Comparison of ENCODE assay signal across 2 cellular contexts in genomic region chr20:50038574-50038991, GRCh38.
TF ChIP-seq lines count a peak whose summit lies in the region.

No MANE protein-coding gene starts in this region.

TF ChIP-seq in HepG2, 621 proteins besides CTCF, POLR2A, EP300 and RAD21 (continues in another document):
- TF ChIP-seq SP1 (IDR thresholded peaks at IDR 0.05) (no peak), SP1 (CRISPR knock-in tag; IDR thresholded peaks at IDR 0.05) (no peak), TBX3 (IDR thresholded peaks at IDR 0.05; ENCODE audit: borderline replicate concordance) (no peak), ATF3 (CRISPR knock-in tag; IDR thresholded peaks at IDR 0.05) (no peak), ZNF510 (CRISPR knock-in tag; IDR thresholded peaks at IDR 0.05; ENCODE audit: low read depth) (no peak), HIVEP1 (CRISPR knock-in tag; IDR thresholded peaks at IDR 0.05) (no peak), ZNF235 (CRISPR knock-in tag; IDR thresholded peaks at IDR 0.05; ENCODE audit: borderline replicate concordance) (no peak), ZHX1 (CRISPR knock-in tag; IDR thresholded peaks at IDR 0.05; ENCODE audit: low read depth) (no peak), ZNF746 (CRISPR knock-in tag; IDR thresholded peaks at IDR 0.05) (no peak), ZNF780A (CRISPR knock-in tag; IDR thresholded peaks at IDR 0.05) (no peak), ATF4 (CRISPR knock-in tag; IDR thresholded peaks at IDR 0.05) (no peak)
- TF ChIP-seq, protein P1, sequence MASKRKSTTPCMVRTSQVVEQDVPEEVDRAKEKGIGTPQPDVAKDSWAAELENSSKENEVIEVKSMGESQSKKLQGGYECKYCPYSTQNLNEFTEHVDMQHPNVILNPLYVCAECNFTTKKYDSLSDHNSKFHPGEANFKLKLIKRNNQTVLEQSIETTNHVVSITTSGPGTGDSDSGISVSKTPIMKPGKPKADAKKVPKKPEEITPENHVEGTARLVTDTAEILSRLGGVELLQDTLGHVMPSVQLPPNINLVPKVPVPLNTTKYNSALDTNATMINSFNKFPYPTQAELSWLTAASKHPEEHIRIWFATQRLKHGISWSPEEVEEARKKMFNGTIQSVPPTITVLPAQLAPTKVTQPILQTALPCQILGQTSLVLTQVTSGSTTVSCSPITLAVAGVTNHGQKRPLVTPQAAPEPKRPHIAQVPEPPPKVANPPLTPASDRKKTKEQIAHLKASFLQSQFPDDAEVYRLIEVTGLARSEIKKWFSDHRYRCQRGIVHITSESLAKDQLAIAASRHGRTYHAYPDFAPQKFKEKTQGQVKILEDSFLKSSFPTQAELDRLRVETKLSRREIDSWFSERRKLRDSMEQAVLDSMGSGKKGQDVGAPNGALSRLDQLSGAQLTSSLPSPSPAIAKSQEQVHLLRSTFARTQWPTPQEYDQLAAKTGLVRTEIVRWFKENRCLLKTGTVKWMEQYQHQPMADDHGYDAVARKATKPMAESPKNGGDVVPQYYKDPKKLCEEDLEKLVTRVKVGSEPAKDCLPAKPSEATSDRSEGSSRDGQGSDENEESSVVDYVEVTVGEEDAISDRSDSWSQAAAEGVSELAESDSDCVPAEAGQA (IDR thresholded peaks at IDR 0.05; ENCODE audit: low read depth) = no peak
- TF ChIP-seq, protein P1 (CRISPR knock-in tag; IDR thresholded peaks at IDR 0.05; ENCODE audit: borderline replicate concordance) = no peak

TF ChIP-seq in H1, 55 proteins besides CTCF, POLR2A, EP300 and RAD21:
- no peak for TF ChIP-seq HDAC2 (IDR thresholded peaks at IDR 0.05; ENCODE audit: borderline replicate concordance in 1 of 2, low read depth in 2 of 2, low read length in 2 of 2)
- no peak for TF ChIP-seq EGR1 (IDR thresholded peaks at IDR 0.05; ENCODE audit: borderline replicate concordance, low read depth, low read length)
- TF ChIP-seq BRCA1 (IDR thresholded peaks at IDR 0.05; ENCODE audit: low read depth, low read length) = no peak
- TF ChIP-seq HDAC6 (IDR thresholded peaks at IDR 0.05; ENCODE audit: low read depth, low read length) = no peak
- no peak for TF ChIP-seq MAFK (IDR thresholded peaks at IDR 0.05; ENCODE audit: low read depth, low read length)
- no peak for TF ChIP-seq TEAD4 (IDR thresholded peaks at IDR 0.05; ENCODE audit: low read depth, low read length)
- TF ChIP-seq, protein P2, sequence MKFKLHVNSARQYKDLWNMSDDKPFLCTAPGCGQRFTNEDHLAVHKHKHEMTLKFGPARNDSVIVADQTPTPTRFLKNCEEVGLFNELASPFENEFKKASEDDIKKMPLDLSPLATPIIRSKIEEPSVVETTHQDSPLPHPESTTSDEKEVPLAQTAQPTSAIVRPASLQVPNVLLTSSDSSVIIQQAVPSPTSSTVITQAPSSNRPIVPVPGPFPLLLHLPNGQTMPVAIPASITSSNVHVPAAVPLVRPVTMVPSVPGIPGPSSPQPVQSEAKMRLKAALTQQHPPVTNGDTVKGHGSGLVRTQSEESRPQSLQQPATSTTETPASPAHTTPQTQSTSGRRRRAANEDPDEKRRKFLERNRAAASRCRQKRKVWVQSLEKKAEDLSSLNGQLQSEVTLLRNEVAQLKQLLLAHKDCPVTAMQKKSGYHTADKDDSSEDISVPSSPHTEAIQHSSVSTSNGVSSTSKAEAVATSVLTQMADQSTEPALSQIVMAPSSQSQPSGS (IDR thresholded peaks at IDR 0.05; ENCODE audit: low read length) = no peak
- no peak for TF ChIP-seq SP1 (IDR thresholded peaks at IDR 0.05; ENCODE audit: low read depth, low read length)
- no peak for TF ChIP-seq CBX8 (IDR thresholded peaks at IDR 0.05; ENCODE audit: borderline replicate concordance, low read depth, low read length)
- no peak for TF ChIP-seq YY1 (IDR thresholded peaks at IDR 0.05; ENCODE audit: low read depth, low read length)
- TF ChIP-seq BACH1 (IDR thresholded peaks at IDR 0.05; ENCODE audit: low read length) = no peak
- no peak for TF ChIP-seq SIX5 (IDR thresholded peaks at IDR 0.05; ENCODE audit: low read depth, low read length)
- TF ChIP-seq RBBP5 (IDR thresholded peaks at IDR 0.05; ENCODE audit: borderline replicate concordance, low read depth, low read length) = no peak
- TF ChIP-seq FOSL1 (IDR thresholded peaks at IDR 0.05; ENCODE audit: insufficient read depth, low read depth, low read length) = no peak
- no peak for TF ChIP-seq GTF2F1 (IDR thresholded peaks at IDR 0.05; ENCODE audit: borderline replicate concordance, low read depth, low read length)
- TF ChIP-seq TCF12 (IDR thresholded peaks at IDR 0.05; ENCODE audit: low read depth, low read length) = no peak
- TF ChIP-seq CHD1 (IDR thresholded peaks at IDR 0.05; ENCODE audit: low read depth, low read length) = no peak
- no peak for TF ChIP-seq BCL11A (IDR thresholded peaks at IDR 0.05; ENCODE audit: low read depth in 2 of 2, low read length in 2 of 2)
TF ChIP-seq in H1: peak in this region for 0.
